11 cellular contexts compared by ENCODE assay signal in the genomic region with DNA sequence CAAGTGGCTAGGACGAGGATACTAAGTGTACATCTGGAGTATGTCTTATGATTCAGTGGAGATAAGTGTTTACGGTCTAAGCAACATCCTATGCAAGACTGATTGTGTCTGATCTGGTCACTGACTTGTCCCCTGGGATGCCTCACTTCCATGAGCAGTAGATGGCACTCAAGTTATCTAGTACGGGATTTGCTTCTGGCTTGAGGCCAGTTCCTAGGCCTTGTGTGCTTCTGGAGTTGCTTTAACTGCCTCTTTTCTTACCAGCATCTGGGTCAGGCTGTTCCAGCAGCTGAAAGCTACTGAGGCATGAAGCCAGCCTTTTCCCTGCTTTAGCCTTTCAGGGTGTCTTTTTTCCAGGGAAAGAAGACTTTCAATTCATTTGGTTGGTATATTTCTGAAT. TPM values are rescaled to one million over a fixed set of nuclear protein-coding genes. Genes with fewer than 3 reads are reported as not detected.
DNase-seq lines count a peak whose midpoint lies in the region; ATAC-seq and TF ChIP-seq lines count a peak whose summit lies in the region.
"Had no signal": no experiment of that assay in that cellular context is flagged by ENCODE, and none has a peak within 500 bp of the region (broad histone marks: within the 10 kb centered on the region; RNA-seq: fewer than 3 reads in every experiment).

No MANE protein-coding gene starts in this region.

- TF ChIP-seq CTCF in MCF 10A (IDR thresholded peaks at IDR 0.05; ENCODE audit: unreplicated experiment): no peak
- TF ChIP-seq CTCF in breast epithelium (IDR thresholded peaks at IDR 0.05): no peak
- no peak for TF ChIP-seq CTCF in SK-N-SH (IDR thresholded peaks at IDR 0.05)
- TF ChIP-seq CTCF in thyroid gland (IDR thresholded peaks at IDR 0.05): peak in 4 of 6 experiments; percentile 35 to 68 (median 60)

- H3K79me2 ChIP-seq in SK-N-SH (ENCODE audit: insufficient read depth): no peaks in the 10 kb centered on the region

- H3K27ac Mint-ChIP-seq in MCF 10A (ENCODE audit: low read depth, unreplicated experiment): no peak overlapping the region
- H3K27ac Mint-ChIP-seq: B cell had no signal

- H3K36me3 ChIP-seq in breast epithelium (peaks cover 28% of the 10 kb centered on the region), SK-N-SH (replicated peaks in 1 of 2; ENCODE audit: control insufficient read depth in 1 of 2, insufficient read depth in 2 of 2, low read length in 1 of 2) (peaks cover 84 to 86% of the 10 kb centered on the region in 2 experiments), thyroid gland (peaks cover 91 to 93% of the 10 kb centered on the region in 2 donors)

- CTCF ChIA-PET in MCF 10A (lab: Yijun Ruan, JAX) (no interaction called here), SK-N-SH (lab: Yijun Ruan, JAX) (interaction anchor here (2.0 kb wide), 1 partner anchor 42 kb away, joined by 7 read pairs; no protein-coding TSS in a partner anchor)

- peaks cover 99% of the 10 kb centered on the region for H3K36me3 Mint-ChIP-seq in MCF 10A (ENCODE audit: insufficient read depth, unreplicated experiment)

- no peak for TF ChIP-seq POLR2A in breast epithelium (IDR thresholded peaks at IDR 0.05)
- no peak for TF ChIP-seq POLR2A in thyroid gland (IDR thresholded peaks at IDR 0.05)

- POLR2A ChIA-PET in MCF 10A (lab: Yijun Ruan, JAX) (interaction anchor here (0.6 kb wide), 1 partner anchor 36 kb away, joined by 3 read pairs; no protein-coding TSS in a partner anchor), SK-N-SH (lab: Yijun Ruan, JAX) (no interaction called here)

- no peaks in the 10 kb centered on the region for H4K20me1 ChIP-seq in SK-N-SH (ENCODE audit: insufficient read depth)

- no peak overlapping the region for H3K4me3 Mint-ChIP-seq in MCF 10A (ENCODE audit: unreplicated experiment)
- H3K4me3 Mint-ChIP-seq: B cell had no signal

- H3K4me1 ChIP-seq in breast epithelium: no peaks in the 10 kb centered on the region
- no peaks in the 10 kb centered on the region for H3K4me1 ChIP-seq in SK-N-SH (ENCODE audit: control insufficient read depth in 1 of 2, insufficient read depth in 2 of 2, low read depth in 1 of 2, low read length in 1 of 2)
- H3K4me1 ChIP-seq in right cardiac atrium (ENCODE audit: control insufficient read depth, insufficient read depth, low read length): no peaks in the 10 kb centered on the region
- peaks cover 0 to 12% of the 10 kb centered on the region in 2 donors for H3K4me1 ChIP-seq in thyroid gland
- H3K4me1 ChIP-seq: upper lobe of left lung had no signal

- no TSS peak for BruUV-seq in MCF 10A (replicated peaks; lab: Mats Ljungman, UMichigan)

- H3K9me2 ChIP-seq in SK-N-SH: no peaks in the 10 kb centered on the region

- H3K27me3 ChIP-seq in breast epithelium: no peaks in the 10 kb centered on the region
- H3K27me3 ChIP-seq in SK-N-SH (ENCODE audit: insufficient read depth): no peaks in the 10 kb centered on the region
- no peaks in the 10 kb centered on the region for H3K27me3 ChIP-seq in right cardiac atrium (ENCODE audit: control insufficient read depth, insufficient read depth)
- H3K27me3 ChIP-seq in thyroid gland: no peaks in the 10 kb centered on the region
- H3K27me3 ChIP-seq: upper lobe of left lung had no signal

- no peaks in the 10 kb centered on the region for H3K4me1 Mint-ChIP-seq in MCF 10A (ENCODE audit: insufficient read depth, unreplicated experiment)
- H3K4me1 Mint-ChIP-seq: B cell had no signal

- H3K27ac ChIP-seq in breast epithelium (no peak overlapping the region), SK-N-SH (ENCODE audit: low read depth in 2 of 2, low read length in 1 of 2) (no peak overlapping the region), right cardiac atrium (ENCODE audit: low read length) (no peak overlapping the region), thyroid gland (peak overlapping the region in 2 of 3 donors; percentile 41 to 53)
- H3K27ac ChIP-seq: skin epidermis, upper lobe of left lung had no signal

- intact Hi-C loops in MCF 10A (cut with micrococcal nuclease): no loop called here
- intact Hi-C loops in breast epithelium (cut with DNase I; ENCODE audit: low total_unique reads): no loop called here
- intact Hi-C loops in right cardiac atrium (cut with DNase I): no loop called here
- intact Hi-C loops in thyroid gland (cut with DNase I): no loop called here

- 47% methylated on average over 3 of the region's 3 CpGs for WGBS in SK-N-SH (ENCODE audit: low lambda C conversion rate)
- 22% methylated on average over 3 of the region's 3 CpGs for WGBS in right cardiac atrium
- 4 to 32% methylated on average over 3 of the region's 3 CpGs for WGBS in thyroid gland, 2 donors

- H2AFZ ChIP-seq in SK-N-SH (ENCODE audit: low read depth): no peak overlapping the region

- H3K4me2 ChIP-seq in SK-N-SH: no peak overlapping the region

- peak; percentile 52 for DNase-seq in MCF 10A (ENCODE audit: unreplicated experiment)
- DNase-seq in breast epithelium (ENCODE audit: low spot score in 2 of 2): no peak
- peak; percentile 47 for DNase-seq in SK-N-SH
- peak in 1 of 3 donors; percentile 65 for DNase-seq in right cardiac atrium
- peak; percentile 92 to 94 for DNase-seq in thyroid gland
- no peak for DNase-seq in CD1c-positive myeloid dendritic cell (ENCODE audit: extremely low spot score)
- no peak for DNase-seq in activated CD8-positive, alpha-beta memory T cell treated with anti-CD3 and anti-CD28 coated beads, Interleukin-2, amount 50 U/mL, for 48 hours
- DNase-seq: upper lobe of left lung had no signal

- H3K9me3 ChIP-seq in breast epithelium (no peaks in the 10 kb centered on the region), SK-N-SH (no peaks in the 10 kb centered on the region), right cardiac atrium (ENCODE audit: control insufficient read depth, low read length) (no peaks in the 10 kb centered on the region), thyroid gland (no peaks in the 10 kb centered on the region)
- H3K9me3 ChIP-seq: upper lobe of left lung had no signal

- H3F3A ChIP-seq in SK-N-SH (replicated peaks; ENCODE audit: insufficient read depth): peaks cover 5% of the 10 kb centered on the region

- no peaks in the 10 kb centered on the region for H3K27me3 Mint-ChIP-seq in MCF 10A (ENCODE audit: insufficient read depth, unreplicated experiment)
- H3K27me3 Mint-ChIP-seq: B cell had no signal

- no peaks in the 10 kb centered on the region for H3K9me3 Mint-ChIP-seq in MCF 10A (ENCODE audit: unreplicated experiment)

- ATAC-seq in right cardiac atrium (peak; percentile 44 to 54), HG03469 (IDR thresholded peaks at IDR 0.05; ENCODE audit: unreplicated experiment) (no peak)

- peak; percentile 57 for TF ChIP-seq RAD21 in SK-N-SH (IDR thresholded peaks at IDR 0.05; ENCODE audit: low read length)

- TF ChIP-seq EP300 in SK-N-SH (IDR thresholded peaks at IDR 0.05; ENCODE audit: borderline replicate concordance in 1 of 2, low read depth in 1 of 2, low read length in 1 of 2): no peak

- no peak overlapping the region for H3K9ac ChIP-seq in SK-N-SH

- H3K4me3 ChIP-seq in breast epithelium (no peak overlapping the region), SK-N-SH (ENCODE audit: low read depth in 2 of 2, low read length in 1 of 2) (no peak overlapping the region), right cardiac atrium (ENCODE audit: low read length) (no peak overlapping the region), thyroid gland (replicated peaks in 1 of 3) (no peak overlapping the region)
- H3K4me3 ChIP-seq: skin epidermis, upper lobe of left lung had no signal

TF ChIP-seq in SK-N-SH, 30 proteins besides CTCF, POLR2A, EP300 and RAD21:
- TF ChIP-seq GABPA (IDR thresholded peaks at IDR 0.05; ENCODE audit: low read depth) (no peak), RCOR1 (IDR thresholded peaks at IDR 0.05; ENCODE audit: low read length) (no peak), NFIC (IDR thresholded peaks at IDR 0.05; ENCODE audit: borderline replicate concordance) (peak; percentile 29; the same call in 1 of the 2 replicates), SMC3 (IDR thresholded peaks at IDR 0.05; ENCODE audit: low read depth, low read length) (no peak)
TF ChIP-seq in SK-N-SH: peak in this region for 1.

RNA-seq across cellular contexts. Expression of a gene that starts 23.0 kb away (rescaled TPM):
- total RNA-seq in MCF 10A (2022) (81.7 and 86.4 TPM in 2 replicates), breast epithelium (10 to 100 TPM; 62.6 to 69.9 (median 66.7) TPM), right cardiac atrium (10 to 100 TPM; 43.6 to 49.0 (median 46.9) TPM), thyroid gland (100 to 1,000 TPM in 1 of 4 donors, 10 to 100 TPM in 3; 49.2 to 117 (median 61.6) TPM)
- polyA plus RNA-seq in SK-N-SH (2012; rRNA removed) (26.7 and 26.9 TPM in 2 replicates), right cardiac atrium (32.7 TPM)
- 20.0 and 21.4 TPM in 2 replicates for polyA plus RNA-seq in SK-N-SH (2012; cell fraction: cytosol; rRNA removed)
- polyA plus RNA-seq in SK-N-SH (2012; cell fraction: nucleus; rRNA removed): 55.7 and 68.8 TPM in 2 replicates

RNA-seq across cellular contexts. Expression of a gene that starts 23.3 kb away (rescaled TPM):
- total RNA-seq in MCF 10A (2022) (31.4 and 31.8 TPM in 2 replicates), breast epithelium (10 to 100 TPM; 38.1 to 66.6 (median 54.1) TPM), right cardiac atrium (10 to 100 TPM; 29.9 to 36.6 (median 30.4) TPM), thyroid gland (10 to 100 TPM; 28.9 to 74.6 (median 48.6) TPM)
- polyA plus RNA-seq in SK-N-SH (2012; rRNA removed) (108 and 114 TPM in 2 replicates), right cardiac atrium (38.8 TPM)
- polyA plus RNA-seq in SK-N-SH (2012; cell fraction: cytosol; rRNA removed): 95.8 and 104 TPM in 2 replicates
- 49.4 and 69.0 TPM in 2 replicates for polyA plus RNA-seq in SK-N-SH (2012; cell fraction: nucleus; rRNA removed)

RNA-seq across cellular contexts. Expression of a gene that starts 26.7 kb away (rescaled TPM):
- total RNA-seq in MCF 10A (2022) (0.86 and 1.1 TPM in 2 replicates), breast epithelium (1 to 10 TPM; 1.6 to 2.3 (median 1.6) TPM), right cardiac atrium (1 to 10 TPM; 1.3 to 3.3 (median 2.5) TPM), thyroid gland (1 to 10 TPM in 2 of 4 donors, under 1 TPM in 1, not detected in 1; 0.46 to 4.3 (median 1.1) TPM)
- polyA plus RNA-seq in SK-N-SH (2012; rRNA removed) (6.4 and 7.1 TPM in 2 replicates), right cardiac atrium (2.2 TPM)
- polyA plus RNA-seq in SK-N-SH (2012; cell fraction: cytosol; rRNA removed): 2.3 and 3.3 TPM in 2 replicates
- polyA plus RNA-seq in SK-N-SH (2012; cell fraction: nucleus; rRNA removed): 41.6 and 58.1 TPM in 2 replicates

RNA-seq across cellular contexts. Expression of a gene that starts 32.7 kb away (rescaled TPM):
- total RNA-seq in MCF 10A (2022): 90.0 and 105 TPM in 2 replicates
- total RNA-seq in breast epithelium: 100 to 1,000 TPM; 105 to 129 (median 123) TPM
- 0.06 and 0.18 TPM in 2 replicates for polyA plus RNA-seq in SK-N-SH (2012; rRNA removed)
- polyA plus RNA-seq in SK-N-SH (2012; cell fraction: cytosol; rRNA removed): 0.03 and 0.22 TPM in 2 replicates
- 0.50 and 0.54 TPM in 2 replicates for polyA plus RNA-seq in SK-N-SH (2012; cell fraction: nucleus; rRNA removed)
- 10 to 100 TPM; 56.9 to 62.2 (median 59.8) TPM for total RNA-seq in right cardiac atrium
- 57.6 TPM for polyA plus RNA-seq in right cardiac atrium
- 100 to 1,000 TPM; 136 to 186 (median 159) TPM for total RNA-seq in thyroid gland

RNA-seq across cellular contexts. Expression of a gene that starts 34.8 kb away (rescaled TPM):
- total RNA-seq in MCF 10A (2022) (1,941 and 2,110 TPM in 2 replicates), breast epithelium (100 to 1,000 TPM; 491 to 945 (median 754) TPM), right cardiac atrium (1,000 to 10,000 TPM in 1 of 4 donors, 100 to 1,000 TPM in 3; 939 to 1,151 (median 992) TPM), thyroid gland (100 to 1,000 TPM; 181 to 750 (median 443) TPM)
- polyA plus RNA-seq in SK-N-SH (2012; rRNA removed) (1,147 and 1,359 TPM in 2 replicates), right cardiac atrium (817 TPM)
- 1,566 and 2,493 TPM in 2 replicates for polyA plus RNA-seq in SK-N-SH (2012; cell fraction: cytosol; rRNA removed)
- polyA plus RNA-seq in SK-N-SH (2012; cell fraction: nucleus; rRNA removed): 219 and 277 TPM in 2 replicates

Comparison
In these comparisons a context has a peak if more than half of its experiments do, and no peak if none do; other contexts are left out.
1. DNase-seq: peak in MCF 10A (single experiment), SK-N-SH (single experiment) and thyroid gland (2 of 2); none in breast epithelium (0 of 2), CD1c-positive myeloid dendritic cell (single experiment) and activated CD8-positive, alpha-beta memory T cell treated with anti-CD3 and anti-CD28 coated beads, Interleukin-2, amount 50 U/mL, for 48 hours (single experiment).
2. CTCF ChIP-seq: peak in thyroid gland (4 of 6); none in MCF 10A (single experiment), breast epithelium (0 of 3) and SK-N-SH (single experiment).
3. H3K27ac ChIP-seq: peak in thyroid gland (2 of 3); none in breast epithelium (0 of 2), SK-N-SH (0 of 2) and right cardiac atrium (single experiment).